In genomic region chr1:149175812-149176211, GRCh38 we compare ENCODE assay signal across 8 cellular contexts.
DNase-seq lines count a peak whose midpoint lies in the region; ATAC-seq, FAIRE-seq and TF ChIP-seq lines count a peak whose summit lies in the region.
"Not testable (repeated sequence)": the region's sequence is repeated elsewhere in the genome, so short reads cannot be mapped to it uniquely, and the experiment has no call there.

No MANE protein-coding gene starts in this region.

- WGBS in heart left ventricle, 4 donors = 0% methylated on average over 7 to 12 of the region's 21 CpGs; no CpG with 5 or more reads in 1 of the 4 donors
- WGBS in sigmoid colon, 2 donors = 0 to 1% methylated on average over 9 to 12 of the region's 21 CpGs

- H3K27ac Mint-ChIP-seq in activated CD8-positive, alpha-beta T cell treated with anti-CD3 and anti-CD28 coated beads, Interleukin-2, amount 10 ng/mL, durations not matched to agents 7 days and 5 days = peak overlapping the region; percentile 72

- H3F3A ChIP-seq in OCI-LY1 (ENCODE audit: insufficient read depth, low read length) = not testable (repeated sequence)

- not testable (repeated sequence) for H2AFZ ChIP-seq in DND-41 (ENCODE audit: low read depth, low read length); OCI-LY1 (ENCODE audit: low read length)

- POLR2A ChIA-PET in activated CD8-positive, alpha-beta T cell treated with anti-CD3 and anti-CD28 coated beads, Interleukin-2, amount 10 ng/mL, durations not matched to agents 7 days and 5 days (lab: Charles Lee) = not testable (repeated sequence)

- FAIRE-seq in bronchial epithelial cell (lab: Jason Lieb, UNC) = not testable (repeated sequence)

- not testable (repeated sequence) for TF ChIP-seq EP300 in sigmoid colon (IDR thresholded peaks at IDR 0.05)

- not testable (repeated sequence) for ATAC-seq in DND-41 (ENCODE audit: insufficient read depth, low read depth); activated CD8-positive, alpha-beta T cell treated with anti-CD3 and anti-CD28 coated beads, Interleukin-2, amount 10 ng/mL, durations not matched to agents 7 days and 5 days; heart left ventricle

- peak overlapping the region; percentile 54; the same call in 1 of the 2 replicates for H3K4me2 ChIP-seq in DND-41 (ENCODE audit: insufficient read depth, low read length)
- not testable (repeated sequence) for H3K4me2 ChIP-seq in OCI-LY1 (ENCODE audit: low read length)

- not testable (repeated sequence) for H3K9me2 ChIP-seq in OCI-LY1 (ENCODE audit: low read depth, low read length)

- not testable (repeated sequence) for H3K9me3 Mint-ChIP-seq in activated CD8-positive, alpha-beta T cell treated with anti-CD3 and anti-CD28 coated beads, Interleukin-2, amount 10 ng/mL, durations not matched to agents 7 days and 5 days (ENCODE audit: insufficient read depth)

- not testable (repeated sequence) for H4K20me1 ChIP-seq in DND-41 (ENCODE audit: insufficient read depth, low read length); OCI-LY1 (ENCODE audit: insufficient read depth, low read length)

- H3K4me3 Mint-ChIP-seq in activated CD8-positive, alpha-beta T cell treated with anti-CD3 and anti-CD28 coated beads, Interleukin-2, amount 10 ng/mL, durations not matched to agents 7 days and 5 days = peak overlapping the region; percentile 66

- not testable (repeated sequence) for H3K27me3 Mint-ChIP-seq in activated CD8-positive, alpha-beta T cell treated with anti-CD3 and anti-CD28 coated beads, Interleukin-2, amount 10 ng/mL, durations not matched to agents 7 days and 5 days (ENCODE audit: low read depth)

- TF ChIP-seq CTCF in DND-41 (IDR thresholded peaks at IDR 0.05; ENCODE audit: borderline replicate concordance, extremely low read depth, low read length, poor library complexity, severe bottlenecking); OCI-LY1 (IDR thresholded peaks at IDR 0.05; ENCODE audit: low read length); bronchial epithelial cell (IDR thresholded peaks at IDR 0.05; ENCODE audit: insufficient read depth, low read length, severe bottlenecking); heart left ventricle (IDR thresholded peaks at IDR 0.05); sigmoid colon (IDR thresholded peaks at IDR 0.05): not testable (repeated sequence)

- H3K9me3 ChIP-seq in DND-41 (ENCODE audit: insufficient read depth, low read length, severe bottlenecking); OCI-LY1 (ENCODE audit: low read length); heart left ventricle; sigmoid colon: not testable (repeated sequence)

- H3K36me3 Mint-ChIP-seq in activated CD8-positive, alpha-beta T cell treated with anti-CD3 and anti-CD28 coated beads, Interleukin-2, amount 10 ng/mL, durations not matched to agents 7 days and 5 days (ENCODE audit: low read depth) = not testable (repeated sequence)

- CTCF ChIA-PET in activated CD8-positive, alpha-beta T cell treated with anti-CD3 and anti-CD28 coated beads, Interleukin-2, amount 10 ng/mL, durations not matched to agents 7 days and 5 days (lab: Charles Lee) = not testable (repeated sequence)

- H3K9ac ChIP-seq in DND-41 (ENCODE audit: low read depth, low read length); OCI-LY1 (ENCODE audit: low read length): not testable (repeated sequence)

- H3K27ac ChIP-seq in DND-41 (ENCODE audit: low read length); OCI-LY1 (ENCODE audit: low read depth, low read length, poor library complexity, severe bottlenecking): not testable (repeated sequence)
- H3K27ac ChIP-seq in heart left ventricle (peak overlapping the region in 4 of 12 donors; percentile 43 to 54 (median 52)), sigmoid colon (peak overlapping the region; percentile 72 to 78 (median 76))

- peaks cover 10% of the 10 kb centered on the region for H3K27me3 ChIP-seq in DND-41 (ENCODE audit: insufficient read depth, low read length, poor library complexity)
- H3K27me3 ChIP-seq in OCI-LY1 (ENCODE audit: insufficient read depth, low read length); bronchial epithelial cell (ENCODE audit: control insufficient read depth, insufficient read depth, low read length); heart left ventricle; sigmoid colon: not testable (repeated sequence)

- TF ChIP-seq POLR2A in heart left ventricle (IDR thresholded peaks at IDR 0.05); sigmoid colon (IDR thresholded peaks at IDR 0.05): not testable (repeated sequence)

- intact Hi-C loops in heart left ventricle (cut with DNase I); sigmoid colon (cut with DNase I): not testable (repeated sequence)

- H3K4me3 ChIP-seq in DND-41 (ENCODE audit: low read depth in 1 of 2, low read length in 2 of 2) (peak overlapping the region in 1 of 2 experiments; percentile 44; a peak in 1 of 4 replicates), OCI-LY1 (ENCODE audit: low read depth, low read length, poor library complexity, severe bottlenecking) (peak overlapping the region; percentile 51), bronchial epithelial cell (ENCODE audit: low read depth, low read length) (peak overlapping the region; percentile 39), heart left ventricle (peak overlapping the region in 9 of 12 donors; percentile 34 to 58 (median 46)), sigmoid colon (peak overlapping the region; percentile 31 to 47 (median 46))

- H3K79me2 ChIP-seq in DND-41 (ENCODE audit: insufficient read depth, low read length); OCI-LY1 (ENCODE audit: insufficient read depth, low read length): not testable (repeated sequence)

- DNase-seq in DND-41 = peak; percentile 27
- peak; percentile 32 for DNase-seq in activated CD8-positive, alpha-beta T cell treated with anti-CD3 and anti-CD28 coated beads, Interleukin-2, amount 10 ng/mL, durations not matched to agents 7 days and 5 days
- DNase-seq in bronchial epithelial cell (ENCODE audit: low read depth) = not testable (repeated sequence)
- peak; percentile 12 to 27 (median 18) for DNase-seq in heart left ventricle
- peak; percentile 26 for DNase-seq in mucosa of gallbladder (ENCODE audit: low spot score)
- peak; percentile 65 for DNase-seq in sigmoid colon
- DNase-seq in ureter (ENCODE audit: low spot score) = peak; percentile 43

- not testable (repeated sequence) for H3K4me1 Mint-ChIP-seq in activated CD8-positive, alpha-beta T cell treated with anti-CD3 and anti-CD28 coated beads, Interleukin-2, amount 10 ng/mL, durations not matched to agents 7 days and 5 days (ENCODE audit: low read depth)

- not testable (repeated sequence) for H3K4me1 ChIP-seq in DND-41 (ENCODE audit: insufficient read depth, low read length); OCI-LY1 (ENCODE audit: insufficient read depth, low read length, severe bottlenecking); heart left ventricle; sigmoid colon

- not testable (repeated sequence) for H3K36me3 ChIP-seq in DND-41 (ENCODE audit: insufficient read depth, low read length); OCI-LY1 (ENCODE audit: insufficient read depth, low read length); bronchial epithelial cell (ENCODE audit: control insufficient read depth, insufficient read depth, low read length); heart left ventricle; sigmoid colon
